In the genomic region with DNA sequence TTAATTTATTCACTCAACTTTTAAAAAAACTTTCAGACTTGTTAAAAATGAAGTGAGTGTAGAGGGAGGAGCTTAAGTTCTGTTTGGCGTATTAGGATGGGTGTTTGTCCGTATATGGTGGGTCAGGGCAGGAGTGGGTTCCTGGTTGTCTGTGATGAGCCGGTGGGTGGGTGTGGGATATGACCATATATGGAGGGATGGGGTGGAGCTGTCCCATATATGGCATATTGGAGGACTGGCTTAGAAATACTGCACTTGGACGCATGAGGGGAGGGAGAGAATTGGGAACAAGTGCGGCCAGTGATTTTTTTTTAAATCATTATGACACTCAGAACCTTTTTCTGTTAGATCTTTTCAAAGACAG, we compare ENCODE assay signal across 8 cellular contexts. TPM values are rescaled to one million over a fixed set of nuclear protein-coding genes. Genes with fewer than 3 reads are reported as not detected.
DNase-seq lines count a peak whose midpoint lies in the region; ATAC-seq and TF ChIP-seq lines count a peak whose summit lies in the region.

No MANE protein-coding gene starts in this region.

- no peak for TF ChIP-seq CTCF in osteocyte (IDR thresholded peaks at IDR 0.05)
- peak in 2 of 6 experiments; percentile 10 to 15 for TF ChIP-seq CTCF in thyroid gland (IDR thresholded peaks at IDR 0.05)

- H3K27ac ChIP-seq in KOPT-K1 (ENCODE audit: low read depth, low read length, poor library complexity, severe bottlenecking) = peak overlapping the region; percentile 91
- peak overlapping the region; percentile 93 to 98 (median 94) for H3K27ac ChIP-seq in thyroid gland

- peak overlapping the region; percentile 92 for H3K4me3 Mint-ChIP-seq in activated naive CD8-positive, alpha-beta T cell treated with anti-CD3 and anti-CD28 coated beads, Interleukin-2, amount 10 ng/mL, durations not matched to agents 7 days and 5 days
- H3K4me3 Mint-ChIP-seq in osteocyte (ENCODE audit: unreplicated experiment) = peak overlapping the region; percentile 93

- H3K4me1 Mint-ChIP-seq in activated naive CD8-positive, alpha-beta T cell treated with anti-CD3 and anti-CD28 coated beads, Interleukin-2, amount 10 ng/mL, durations not matched to agents 7 days and 5 days = peaks cover 37% of the 10 kb centered on the region
- peaks cover 29% of the 10 kb centered on the region for H3K4me1 Mint-ChIP-seq in osteocyte (ENCODE audit: unreplicated experiment)

- peaks cover 45% of the 10 kb centered on the region for H3K36me3 Mint-ChIP-seq in activated naive CD8-positive, alpha-beta T cell treated with anti-CD3 and anti-CD28 coated beads, Interleukin-2, amount 10 ng/mL, durations not matched to agents 7 days and 5 days
- peaks cover 36% of the 10 kb centered on the region for H3K36me3 Mint-ChIP-seq in osteocyte (ENCODE audit: unreplicated experiment)

- peaks cover 9% of the 10 kb centered on the region for H3K9me3 Mint-ChIP-seq in activated naive CD8-positive, alpha-beta T cell treated with anti-CD3 and anti-CD28 coated beads, Interleukin-2, amount 10 ng/mL, durations not matched to agents 7 days and 5 days
- H3K9me3 Mint-ChIP-seq in osteocyte (ENCODE audit: unreplicated experiment) = peaks cover 23% of the 10 kb centered on the region

- no peaks in the 10 kb centered on the region for H3K27me3 ChIP-seq in thyroid gland

- no peaks in the 10 kb centered on the region for H3K27me3 Mint-ChIP-seq in activated naive CD8-positive, alpha-beta T cell treated with anti-CD3 and anti-CD28 coated beads, Interleukin-2, amount 10 ng/mL, durations not matched to agents 7 days and 5 days
- no peaks in the 10 kb centered on the region for H3K27me3 Mint-ChIP-seq in osteocyte (ENCODE audit: unreplicated experiment)

- DNase-seq in Daoy (ENCODE audit: low read depth) (peak; percentile 86), SKM-1 (lab: John Stamatoyannopoulos, UW; ENCODE audit: unreplicated experiment) (peak; percentile 64), head of caudate nucleus (peak; percentile 48 to 94 (median 84)), osteocyte (ENCODE audit: extremely low spot score, unreplicated experiment) (peak; percentile 89), thyroid gland (peak; percentile 88)
- DNase-seq in activated naive CD8-positive, alpha-beta T cell treated with anti-CD3 and anti-CD28 coated beads, Interleukin-2, amount 10 ng/mL, durations not matched to agents 7 days and 5 days = peak; percentile 59

- peak overlapping the region; percentile 94 for H3K27ac Mint-ChIP-seq in activated naive CD8-positive, alpha-beta T cell treated with anti-CD3 and anti-CD28 coated beads, Interleukin-2, amount 10 ng/mL, durations not matched to agents 7 days and 5 days
- H3K27ac Mint-ChIP-seq in osteocyte (ENCODE audit: unreplicated experiment) = peak overlapping the region; percentile 93

- WGBS in thyroid gland, 2 donors = 1 to 4% methylated on average over 5 of the region's 5 CpGs

- H3K36me3 ChIP-seq in KOPT-K1 (ENCODE audit: insufficient read depth, low read length) (peaks cover 46% of the 10 kb centered on the region), thyroid gland (no peaks in the 10 kb centered on the region)

- peak overlapping the region; percentile 85 to 87 (median 86) for H3K4me3 ChIP-seq in thyroid gland (replicated peaks in 1 of 3)

- intact Hi-C loops in head of caudate nucleus (cut with DNase I) (loop anchor here (10.0 kb wide), 1 partner anchor 248 kb away; a partner anchor contains a TSS), thyroid gland (cut with DNase I) (loop anchor here (10.0 kb wide), 1 partner anchor 248 kb away; a partner anchor contains a TSS)

- POLR2A ChIA-PET in activated naive CD8-positive, alpha-beta T cell treated with anti-CD3 and anti-CD28 coated beads, Interleukin-2, amount 10 ng/mL, durations not matched to agents 7 days and 5 days (lab: Charles Lee) = interaction anchor here (1.0 to 3.9 kb wide), 18 partner anchors 9 to 904 kb away, joined by 4 to 17 read pairs (median 11); a partner anchor contains a TSS

- ATAC-seq in GM21825 (IDR thresholded peaks at IDR 0.05; ENCODE audit: unreplicated experiment) = peak; percentile 51
- ATAC-seq in activated naive CD8-positive, alpha-beta T cell treated with anti-CD3 and anti-CD28 coated beads, Interleukin-2, amount 10 ng/mL, durations not matched to agents 7 days and 5 days (ENCODE audit: low read depth) = peak; percentile 71

- TF ChIP-seq POLR2A in thyroid gland (IDR thresholded peaks at IDR 0.05) = peak in 1 of 2 donors; percentile 70

- peaks cover 28% of the 10 kb centered on the region for H3K9me3 ChIP-seq in KOPT-K1 (ENCODE audit: insufficient read depth, low read length, poor library complexity, severe bottlenecking)
- H3K9me3 ChIP-seq in thyroid gland = peaks cover 3% of the 10 kb centered on the region

- peaks cover 23 to 32% of the 10 kb centered on the region in 2 donors for H3K4me1 ChIP-seq in thyroid gland

RNA-seq across cellular contexts. Expression of a gene that starts 1.5 kb away (rescaled TPM):
- 10.3 and 12.9 TPM in 2 replicates for total RNA-seq in Daoy (2014; rRNA removed; shearing (Covaris generic))
- total RNA-seq in activated naive CD8-positive, alpha-beta T cell treated with anti-CD3 and anti-CD28 coated beads, Interleukin-2, amount 10 ng/mL, durations not matched to agents 7 days and 5 days = 100 to 1,000 TPM in 1 of 2 experiments, 10 to 100 TPM in 1; 94.7 to 106 TPM
- total RNA-seq in osteocyte (38.9 and 44.8 TPM in 2 replicates), thyroid gland (10 to 100 TPM; 39.5 to 60.9 (median 51.1) TPM)

Comparison
In these comparisons a context has a peak if more than half of its experiments do, and no peak if none do; other contexts are left out.
1. Peak in every context shown above with its lines: DNase-seq, ATAC-seq, H3K4me3 ChIP-seq and H3K27ac ChIP-seq.